Comparison of ENCODE assay signal across 8 cellular contexts in genomic region chr7:47253650-47254080, GRCh38.
A peak's percentile ranks its signal among the peaks of the same experiment; 100 is the strongest.
DNase-seq lines count a peak whose midpoint lies in the region; ATAC-seq, FAIRE-seq and TF ChIP-seq lines count a peak whose summit lies in the region.

No MANE protein-coding gene starts in this region.

- H3K4me1 Mint-ChIP-seq in neural crest cell: peaks cover 30% of the 10 kb centered on the region

- no peak overlapping the region for H3K27ac ChIP-seq in HL-60 (replicated peaks)

- H3K36me3 Mint-ChIP-seq in neural crest cell (ENCODE audit: low read depth): peaks cover 2% of the 10 kb centered on the region

- TF ChIP-seq POLR2A in GM12892 (IDR thresholded peaks at IDR 0.05; ENCODE audit: low read depth, low read length): no peak

- H3K27me3 ChIP-seq in HL-60 (ENCODE audit: insufficient read depth, poor library complexity, severe bottlenecking): peaks cover 3% of the 10 kb centered on the region

- DNase-seq in DMS 273 (lab: John Stamatoyannopoulos, UW; ENCODE audit: unreplicated experiment) (peak; percentile 82), HL-60 (ENCODE audit: low read depth in 1 of 2, low spot score in 1 of 2) (peak in 1 of 2 experiments; percentile 46), UCSD-AML1 (lab: John Stamatoyannopoulos, UW; ENCODE audit: unreplicated experiment) (peak; percentile 25), foreskin melanocyte (peak; percentile 91), neural crest cell (ENCODE audit: low read depth, low spot score) (no peak), NCI-H526 treated with DMSO at 0.1 percent for 48 hours (lab: John Stamatoyannopoulos, UW) (no peak), GM12892 (ENCODE audit: insufficient read length) (no peak)

- H3K4me3 ChIP-seq in HL-60 (replicated peaks; ENCODE audit: insufficient read depth, low read length): peak overlapping the region; percentile 63

- FAIRE-seq in GM12892 (lab: Jason Lieb, UNC): no peak

- peak overlapping the region; percentile 85 for H3K4me3 Mint-ChIP-seq in neural crest cell

- H3K27me3 Mint-ChIP-seq in neural crest cell (ENCODE audit: low read depth): no peaks in the 10 kb centered on the region

- peak; percentile 44 for ATAC-seq in GM21367 (IDR thresholded peaks at IDR 0.05; ENCODE audit: unreplicated experiment)

- TF ChIP-seq CTCF in HL-60 (IDR thresholded peaks at IDR 0.05; ENCODE audit: insufficient read depth, low read length): no peak
- TF ChIP-seq CTCF in neural crest cell (conservative IDR thresholded peaks at IDR 0.05): no peak

- peaks cover 7% of the 10 kb centered on the region for H3K9me3 Mint-ChIP-seq in neural crest cell

- peak overlapping the region; percentile 90 for H3K27ac Mint-ChIP-seq in neural crest cell (ENCODE audit: unreplicated experiment)

Comparison
In these comparisons a context has a peak if more than half of its experiments do, and no peak if none do; other contexts are left out.
1. DNase-seq: peak in DMS 273 (single experiment), UCSD-AML1 (single experiment) and foreskin melanocyte (single experiment); none in neural crest cell (single experiment), NCI-H526 treated with DMSO at 0.1 percent for 48 hours (single experiment) and GM12892 (single experiment).